Comparison of ENCODE assay signal across 30 cellular contexts in genomic region chr5:61951295-61951694, GRCh38.
"Had no signal": no experiment of that assay in that cellular context is flagged by ENCODE, and none has a peak within 500 bp of the region (broad histone marks: within the 10 kb centered on the region; RNA-seq: fewer than 3 reads in every experiment).

No MANE protein-coding gene starts in this region.

- H3K4me1 Mint-ChIP-seq: immature natural killer cell; naive thymus-derived CD8-positive, alpha-beta T cell; nephron; neural crest cell; stimulated activated naive B cell treated with anti-CD40 and anti-IgM and Interleukin-4, amounts not matched to agents 10 μg/mL and 1 μg/mL and 100 μg/mL, for 72 hours had no signal

- H3K9me3 ChIP-seq: left lung, lower lobe of right lung, pancreas, prostate gland, suprapubic skin, thoracic aorta, tibial artery, uterus had no signal

- H3K27ac Mint-ChIP-seq: immature natural killer cell; naive thymus-derived CD8-positive, alpha-beta T cell; nephron; stimulated activated naive B cell treated with anti-CD40 and anti-IgM and Interleukin-4, amounts not matched to agents 10 μg/mL and 1 μg/mL and 100 μg/mL, for 72 hours had no signal

- H3K27me3 Mint-ChIP-seq: stimulated activated naive B cell treated with anti-CD40 and anti-IgM and Interleukin-4, amounts not matched to agents 10 μg/mL and 1 μg/mL and 100 μg/mL, for 72 hours had no signal

- H3K4me3 Mint-ChIP-seq: immature natural killer cell; naive thymus-derived CD8-positive, alpha-beta T cell; nephron; neural crest cell; stimulated activated naive B cell treated with anti-CD40 and anti-IgM and Interleukin-4, amounts not matched to agents 10 μg/mL and 1 μg/mL and 100 μg/mL, for 72 hours had no signal

- H3K27me3 ChIP-seq: left lung, pancreas, suprapubic skin, tibial artery, uterus had no signal

- H3K9me3 Mint-ChIP-seq: nephron, neural crest cell had no signal

- H3K36me3 ChIP-seq: left lung, lower lobe of right lung, pancreas, prostate gland, suprapubic skin, thoracic aorta, tibial artery, uterus had no signal

- H3K4me1 ChIP-seq: left lung, lower lobe of right lung, prostate gland, suprapubic skin, tibial artery, uterus had no signal

- ATAC-seq: left colon; left lung; lower lobe of right lung; naive thymus-derived CD8-positive, alpha-beta T cell; pancreas; right cardiac atrium; sciatic nerve; stimulated activated naive B cell treated with anti-CD40 and anti-IgM and Interleukin-4, amounts not matched to agents 10 μg/mL and 1 μg/mL and 100 μg/mL, for 72 hours; stimulated activated naive CD8-positive, alpha-beta T cell treated with anti-CD3 and anti-CD28 coated beads, Interleukin-15, Interleukin-2, amounts not matched to agents 100 U/mL and 50 U/mL, for 24 hours had no signal

- H3K27ac ChIP-seq: left lung, lower lobe of right lung, pancreas, prostate gland, skin epidermis, suprapubic skin, thoracic aorta, tibial artery, uterus had no signal

- FAIRE-seq: islet of Langerhans, kidney, pancreas had no signal

- DNase-seq: immature natural killer cell; kidney; left colon; left lung; lower lobe of right lung; mammary epithelial cell; mesenchymal stem cell; naive thymus-derived CD8-positive, alpha-beta T cell; nucleus accumbens; pancreas; posterior cingulate gyrus; retina; right cardiac atrium; stimulated activated CD4-positive, alpha-beta T cell treated with anti-CD3 and anti-CD28 coated beads, Interleukin-12 subunit alpha, Interleukin-12 subunit beta, amount 100 ng/mL, for 4 hours; stimulated activated CD4-positive, alpha-beta T cell treated with anti-CD3 and anti-CD28 coated beads, Interleukin-15, amount 100 ng/mL, for 24 hours; stimulated activated CD4-positive, alpha-beta T cell treated with anti-CD3 and anti-CD28 coated beads, Interleukin-2, amount 100 ng/mL, for 24 hours; stimulated activated CD4-positive, alpha-beta T cell treated with anti-CD3 and anti-CD28 coated beads, Interleukin-4, amount 100 ng/mL, for 1 hour; stimulated activated naive B cell treated with anti-CD40 and anti-IgM and Interleukin-4, amounts not matched to agents 10 μg/mL and 1 μg/mL and 100 μg/mL, for 72 hours; stimulated activated naive CD8-positive, alpha-beta T cell treated with anti-CD3 and anti-CD28 coated beads, Interleukin-15, Interleukin-2, amounts not matched to agents 100 U/mL and 50 U/mL, for 24 hours; tibial artery; trophoblast cell; uterus had no signal

- H3K4me3 ChIP-seq: left lung, lower lobe of right lung, pancreas, prostate gland, skin epidermis, suprapubic skin, thoracic aorta, tibial artery, uterus had no signal
